In genomic region chr11:9226996-9227395, GRCh38 we compare ENCODE assay signal across 2 cellular contexts.
TF ChIP-seq lines count a peak whose summit lies in the region.

No MANE protein-coding gene starts in this region.

TF ChIP-seq in A549, 52 proteins besides CTCF, POLR2A, EP300 and RAD21:
- TF ChIP-seq ZC3H11A (IDR thresholded peaks at IDR 0.05), result peak; percentile 97

TF ChIP-seq in HEK293, 187 proteins besides CTCF, POLR2A, EP300 and RAD21:
- TF ChIP-seq RBAK (tag by site-specific recombination; IDR thresholded peaks at IDR 0.05), result 0 out of 2 replicates have a peak, but pooled peaks have one; percentile 31
- peak; percentile 46; the same call in 1 of the 2 replicates for TF ChIP-seq ZNF214 (tag by site-specific recombination; IDR thresholded peaks at IDR 0.05; ENCODE audit: borderline replicate concordance)
- peak; percentile 52; the same call in 1 of the 2 replicates for TF ChIP-seq ZNF560 (tag by site-specific recombination; IDR thresholded peaks at IDR 0.05; ENCODE audit: borderline replicate concordance)
- peak; percentile 73 for TF ChIP-seq ZBTB8A (tag by site-specific recombination; IDR thresholded peaks at IDR 0.05)
- TF ChIP-seq ZNF529 (tag by site-specific recombination; IDR thresholded peaks at IDR 0.05; ENCODE audit: insufficient replicate concordance), result peak; percentile 46
- TF ChIP-seq OVOL3 (tag by site-specific recombination; IDR thresholded peaks at IDR 0.05), result peak; percentile 31; the same call in 1 of the 2 replicates
- peak; percentile 64; the same call in 1 of the 2 replicates for TF ChIP-seq ZFP37 (tag by site-specific recombination; IDR thresholded peaks at IDR 0.05)
- TF ChIP-seq ZNF558 (tag by site-specific recombination; IDR thresholded peaks at IDR 0.05), result peak; percentile 79; the same call in 1 of the 2 replicates
- TF ChIP-seq, protein P1, sequence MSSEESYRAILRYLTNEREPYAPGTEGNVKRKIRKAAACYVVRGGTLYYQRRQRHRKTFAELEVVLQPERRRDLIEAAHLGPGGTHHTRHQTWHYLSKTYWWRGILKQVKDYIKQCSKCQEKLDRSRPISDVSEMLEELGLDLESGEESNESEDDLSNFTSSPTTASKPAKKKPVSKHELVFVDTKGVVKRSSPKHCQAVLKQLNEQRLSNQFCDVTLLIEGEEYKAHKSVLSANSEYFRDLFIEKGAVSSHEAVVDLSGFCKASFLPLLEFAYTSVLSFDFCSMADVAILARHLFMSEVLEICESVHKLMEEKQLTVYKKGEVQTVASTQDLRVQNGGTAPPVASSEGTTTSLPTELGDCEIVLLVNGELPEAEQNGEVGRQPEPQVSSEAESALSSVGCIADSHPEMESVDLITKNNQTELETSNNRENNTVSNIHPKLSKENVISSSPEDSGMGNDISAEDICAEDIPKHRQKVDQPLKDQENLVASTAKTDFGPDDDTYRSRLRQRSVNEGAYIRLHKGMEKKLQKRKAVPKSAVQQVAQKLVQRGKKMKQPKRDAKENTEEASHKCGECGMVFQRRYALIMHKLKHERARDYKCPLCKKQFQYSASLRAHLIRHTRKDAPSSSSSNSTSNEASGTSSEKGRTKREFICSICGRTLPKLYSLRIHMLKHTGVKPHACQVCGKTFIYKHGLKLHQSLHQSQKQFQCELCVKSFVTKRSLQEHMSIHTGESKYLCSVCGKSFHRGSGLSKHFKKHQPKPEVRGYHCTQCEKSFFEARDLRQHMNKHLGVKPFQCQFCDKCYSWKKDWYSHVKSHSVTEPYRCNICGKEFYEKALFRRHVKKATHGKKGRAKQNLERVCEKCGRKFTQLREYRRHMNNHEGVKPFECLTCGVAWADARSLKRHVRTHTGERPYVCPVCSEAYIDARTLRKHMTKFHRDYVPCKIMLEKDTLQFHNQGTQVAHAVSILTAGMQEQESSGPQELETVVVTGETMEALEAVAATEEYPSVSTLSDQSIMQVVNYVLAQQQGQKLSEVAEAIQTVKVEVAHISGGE (tag by site-specific recombination; conservative IDR thresholded peaks at IDR 0.05; ENCODE audit: low read depth), result peak; percentile 80
- TF ChIP-seq ZNF623 (tag by site-specific recombination; IDR thresholded peaks at IDR 0.05), result peak; percentile 78
- TF ChIP-seq ZNF394 (tag by site-specific recombination; IDR thresholded peaks at IDR 0.05; ENCODE audit: borderline replicate concordance), result peak; percentile 96
- TF ChIP-seq ZNF433 (tag by site-specific recombination; IDR thresholded peaks at IDR 0.05; ENCODE audit: low read depth), result peak; percentile 75
- peak; percentile 83 for TF ChIP-seq ZNF555 (tag by site-specific recombination; conservative IDR thresholded peaks at IDR 0.05)
- peak; percentile 84; the same call in 1 of the 2 replicates for TF ChIP-seq AEBP2 (tag by site-specific recombination; IDR thresholded peaks at IDR 0.05; ENCODE audit: borderline replicate concordance)
- TF ChIP-seq ZNF202 (tag by site-specific recombination; IDR thresholded peaks at IDR 0.05; ENCODE audit: borderline replicate concordance), result peak; percentile 81; the same call in 1 of the 2 replicates
- TF ChIP-seq ZNF629 (tag by site-specific recombination; IDR thresholded peaks at IDR 0.05), result peak; percentile 61
- peak; percentile 61 for TF ChIP-seq ZXDB (tag by site-specific recombination; IDR thresholded peaks at IDR 0.05)
- peak; percentile 85 for TF ChIP-seq ZNF664 (tag by site-specific recombination; IDR thresholded peaks at IDR 0.05)
- TF ChIP-seq, protein P2, sequence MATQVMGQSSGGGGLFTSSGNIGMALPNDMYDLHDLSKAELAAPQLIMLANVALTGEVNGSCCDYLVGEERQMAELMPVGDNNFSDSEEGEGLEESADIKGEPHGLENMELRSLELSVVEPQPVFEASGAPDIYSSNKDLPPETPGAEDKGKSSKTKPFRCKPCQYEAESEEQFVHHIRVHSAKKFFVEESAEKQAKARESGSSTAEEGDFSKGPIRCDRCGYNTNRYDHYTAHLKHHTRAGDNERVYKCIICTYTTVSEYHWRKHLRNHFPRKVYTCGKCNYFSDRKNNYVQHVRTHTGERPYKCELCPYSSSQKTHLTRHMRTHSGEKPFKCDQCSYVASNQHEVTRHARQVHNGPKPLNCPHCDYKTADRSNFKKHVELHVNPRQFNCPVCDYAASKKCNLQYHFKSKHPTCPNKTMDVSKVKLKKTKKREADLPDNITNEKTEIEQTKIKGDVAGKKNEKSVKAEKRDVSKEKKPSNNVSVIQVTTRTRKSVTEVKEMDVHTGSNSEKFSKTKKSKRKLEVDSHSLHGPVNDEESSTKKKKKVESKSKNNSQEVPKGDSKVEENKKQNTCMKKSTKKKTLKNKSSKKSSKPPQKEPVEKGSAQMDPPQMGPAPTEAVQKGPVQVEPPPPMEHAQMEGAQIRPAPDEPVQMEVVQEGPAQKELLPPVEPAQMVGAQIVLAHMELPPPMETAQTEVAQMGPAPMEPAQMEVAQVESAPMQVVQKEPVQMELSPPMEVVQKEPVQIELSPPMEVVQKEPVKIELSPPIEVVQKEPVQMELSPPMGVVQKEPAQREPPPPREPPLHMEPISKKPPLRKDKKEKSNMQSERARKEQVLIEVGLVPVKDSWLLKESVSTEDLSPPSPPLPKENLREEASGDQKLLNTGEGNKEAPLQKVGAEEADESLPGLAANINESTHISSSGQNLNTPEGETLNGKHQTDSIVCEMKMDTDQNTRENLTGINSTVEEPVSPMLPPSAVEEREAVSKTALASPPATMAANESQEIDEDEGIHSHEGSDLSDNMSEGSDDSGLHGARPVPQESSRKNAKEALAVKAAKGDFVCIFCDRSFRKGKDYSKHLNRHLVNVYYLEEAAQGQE (tag by site-specific recombination; IDR thresholded peaks at IDR 0.05), result peak; percentile 73
- 0 out of 2 replicates have a peak, but pooled peaks have one; percentile 61 for TF ChIP-seq ZNF404 (tag by site-specific recombination; IDR thresholded peaks at IDR 0.05)
- TF ChIP-seq ZNF501 (tag by site-specific recombination; IDR thresholded peaks at IDR 0.05), result peak; percentile 51; the same call in 1 of the 2 replicates
- peak; percentile 41; the same call in 1 of the 2 replicates for TF ChIP-seq ZFP3 (tag by site-specific recombination; IDR thresholded peaks at IDR 0.05; ENCODE audit: low read depth)
- TF ChIP-seq ZNF426 (tag by site-specific recombination; IDR thresholded peaks at IDR 0.05), result peak; percentile 94
- peak; percentile 37; the same call in 1 of the 2 replicates for TF ChIP-seq ZNF654 (tag by site-specific recombination; IDR thresholded peaks at IDR 0.05; ENCODE audit: low read depth)
- TF ChIP-seq ZNF266 (tag by site-specific recombination; IDR thresholded peaks at IDR 0.05; ENCODE audit: low read depth), result peak; percentile 84
- TF ChIP-seq HIC1 (tag by site-specific recombination; IDR thresholded peaks at IDR 0.05), result peak; percentile 14; the same call in 1 of the 2 replicates
- peak; percentile 90 for TF ChIP-seq ZNF510 (tag by site-specific recombination; IDR thresholded peaks at IDR 0.05; ENCODE audit: insufficient replicate concordance)
- 0 out of 2 replicates have a peak, but pooled peaks have one; percentile 27 for TF ChIP-seq GFI1B (tag by site-specific recombination; IDR thresholded peaks at IDR 0.05)
- peak; percentile 94; the same call in 1 of the 2 replicates for TF ChIP-seq ZNF140 (tag by site-specific recombination; IDR thresholded peaks at IDR 0.05)
- TF ChIP-seq ZNF639 (tag by site-specific recombination; IDR thresholded peaks at IDR 0.05), result 0 out of 2 replicates have a peak, but pooled peaks have one; percentile 34
- peak; percentile 46; the same call in 1 of the 2 replicates for TF ChIP-seq GLI2 (tag by site-specific recombination; IDR thresholded peaks at IDR 0.05; ENCODE audit: borderline replicate concordance, low read depth)
- 0 out of 2 replicates have a peak, but pooled peaks have one; percentile 44 for TF ChIP-seq ZBTB1 (tag by site-specific recombination; IDR thresholded peaks at IDR 0.05)
- TF ChIP-seq ZNF19 (tag by site-specific recombination; IDR thresholded peaks at IDR 0.05; ENCODE audit: low read depth), result 0 out of 2 replicates have a peak, but pooled peaks have one; percentile 54
- TF ChIP-seq ZNF580 (tag by site-specific recombination; IDR thresholded peaks at IDR 0.05), result 0 out of 2 replicates have a peak, but pooled peaks have one; percentile 27
- TF ChIP-seq, protein P3, sequence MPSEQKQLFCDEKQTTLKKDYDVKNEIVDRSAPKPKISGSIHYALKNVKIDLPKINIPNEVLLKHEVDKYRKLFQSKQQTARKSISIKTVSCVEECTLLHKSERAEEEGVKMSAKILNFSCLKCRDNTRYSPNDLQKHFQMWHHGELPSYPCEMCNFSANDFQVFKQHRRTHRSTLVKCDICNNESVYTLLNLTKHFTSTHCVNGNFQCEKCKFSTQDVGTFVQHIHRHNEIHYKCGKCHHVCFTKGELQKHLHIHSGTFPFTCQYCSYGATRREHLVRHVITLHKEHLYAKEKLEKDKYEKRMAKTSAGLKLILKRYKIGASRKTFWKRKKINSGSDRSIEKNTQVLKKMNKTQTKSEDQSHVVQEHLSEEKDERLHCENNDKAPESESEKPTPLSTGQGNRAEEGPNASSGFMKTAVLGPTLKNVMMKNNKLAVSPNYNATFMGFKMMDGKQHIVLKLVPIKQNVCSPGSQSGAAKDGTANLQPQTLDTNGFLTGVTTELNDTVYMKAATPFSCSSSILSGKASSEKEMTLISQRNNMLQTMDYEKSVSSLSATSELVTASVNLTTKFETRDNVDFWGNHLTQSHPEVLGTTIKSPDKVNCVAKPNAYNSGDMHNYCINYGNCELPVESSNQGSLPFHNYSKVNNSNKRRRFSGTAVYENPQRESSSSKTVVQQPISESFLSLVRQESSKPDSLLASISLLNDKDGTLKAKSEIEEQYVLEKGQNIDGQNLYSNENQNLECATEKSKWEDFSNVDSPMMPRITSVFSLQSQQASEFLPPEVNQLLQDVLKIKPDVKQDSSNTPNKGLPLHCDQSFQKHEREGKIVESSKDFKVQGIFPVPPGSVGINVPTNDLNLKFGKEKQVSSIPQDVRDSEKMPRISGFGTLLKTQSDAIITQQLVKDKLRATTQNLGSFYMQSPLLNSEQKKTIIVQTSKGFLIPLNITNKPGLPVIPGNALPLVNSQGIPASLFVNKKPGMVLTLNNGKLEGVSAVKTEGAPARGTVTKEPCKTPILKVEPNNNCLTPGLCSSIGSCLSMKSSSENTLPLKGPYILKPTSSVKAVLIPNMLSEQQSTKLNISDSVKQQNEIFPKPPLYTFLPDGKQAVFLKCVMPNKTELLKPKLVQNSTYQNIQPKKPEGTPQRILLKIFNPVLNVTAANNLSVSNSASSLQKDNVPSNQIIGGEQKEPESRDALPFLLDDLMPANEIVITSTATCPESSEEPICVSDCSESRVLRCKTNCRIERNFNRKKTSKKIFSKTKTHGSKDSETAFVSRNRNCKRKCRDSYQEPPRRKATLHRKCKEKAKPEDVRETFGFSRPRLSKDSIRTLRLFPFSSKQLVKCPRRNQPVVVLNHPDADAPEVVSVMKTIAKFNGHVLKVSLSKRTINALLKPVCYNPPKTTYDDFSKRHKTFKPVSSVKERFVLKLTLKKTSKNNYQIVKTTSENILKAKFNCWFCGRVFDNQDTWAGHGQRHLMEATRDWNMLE (tag by site-specific recombination; conservative IDR thresholded peaks at IDR 0.05; ENCODE audit: low read depth), result peak; percentile 92
